In genomic region chr21:34073749-34074282, GRCh38 we compare ENCODE assay signal across 8 cellular contexts. TPM values are rescaled to one million over a fixed set of nuclear protein-coding genes. Genes with fewer than 3 reads are reported as not detected.
DNase-seq lines count a peak whose midpoint lies in the region; ATAC-seq lines count a peak whose summit lies in the region.

No MANE protein-coding gene starts in this region.

- H3K4me3 Mint-ChIP-seq in stimulated activated naive CD8-positive, alpha-beta T cell treated with anti-CD3 and anti-CD28 coated beads, Interleukin-15, Interleukin-2, amounts not matched to agents 100 ng/mL and 50 ng/mL, for 24 hours, result peak overlapping the region; percentile 96

- peaks cover 6% of the 10 kb centered on the region for H3K4me1 Mint-ChIP-seq in stimulated activated naive CD8-positive, alpha-beta T cell treated with anti-CD3 and anti-CD28 coated beads, Interleukin-15, Interleukin-2, amounts not matched to agents 100 ng/mL and 50 ng/mL, for 24 hours (ENCODE audit: low read depth)

- H3K27ac Mint-ChIP-seq in stimulated activated naive CD8-positive, alpha-beta T cell treated with anti-CD3 and anti-CD28 coated beads, Interleukin-15, Interleukin-2, amounts not matched to agents 100 ng/mL and 50 ng/mL, for 24 hours, result peak overlapping the region; percentile 92

- ATAC-seq in GM19467 (IDR thresholded peaks at IDR 0.05; ENCODE audit: unreplicated experiment) (peak; percentile 38), HG03520 (IDR thresholded peaks at IDR 0.05; ENCODE audit: unreplicated experiment) (peak; percentile 38)
- peak; percentile 62 for ATAC-seq in activated CD4-positive, CD25-positive, alpha-beta regulatory T cell treated with anti-CD3 and anti-CD28 coated beads, Interleukin-2, amount 50 U/mL, for 24 hours

- DNase-seq in COR-L47 (lab: John Stamatoyannopoulos, UW) (peak; percentile 6), mesenteric fat pad (ENCODE audit: low spot score) (peak; percentile 92), hippocampal formation (lab: John Stamatoyannopoulos, UW) (no peak)
- peak; percentile 30 for DNase-seq in effector CD8-positive, alpha-beta T cell (lab: John Stamatoyannopoulos, UW)

- H3K27me3 Mint-ChIP-seq in stimulated activated naive CD8-positive, alpha-beta T cell treated with anti-CD3 and anti-CD28 coated beads, Interleukin-15, Interleukin-2, amounts not matched to agents 100 ng/mL and 50 ng/mL, for 24 hours, result no peaks in the 10 kb centered on the region

- H3K9me3 Mint-ChIP-seq in stimulated activated naive CD8-positive, alpha-beta T cell treated with anti-CD3 and anti-CD28 coated beads, Interleukin-15, Interleukin-2, amounts not matched to agents 100 ng/mL and 50 ng/mL, for 24 hours, result no peaks in the 10 kb centered on the region

- peaks cover 35% of the 10 kb centered on the region for H3K36me3 Mint-ChIP-seq in stimulated activated naive CD8-positive, alpha-beta T cell treated with anti-CD3 and anti-CD28 coated beads, Interleukin-15, Interleukin-2, amounts not matched to agents 100 ng/mL and 50 ng/mL, for 24 hours (ENCODE audit: low read depth)

RNA-seq across cellular contexts. Expression of gene MRPS6, which starts 0.4 kb away (rescaled TPM):
- total RNA-seq in mesenteric fat pad, result 69.3 TPM

RNA-seq across cellular contexts. Expression of gene SLC5A3, which starts 0.4 kb away (rescaled TPM):
- total RNA-seq in mesenteric fat pad, result 25.0 TPM

Comparison
In these comparisons a context has a peak if more than half of its experiments do, and no peak if none do; other contexts are left out.
1. DNase-seq: peak in COR-L47 (single experiment), effector CD8-positive, alpha-beta T cell (single experiment) and mesenteric fat pad (single experiment); none in hippocampal formation (0 of 2).
2. Peak in every context shown above with its lines, with median percentiles within 50 percentile points of each other: ATAC-seq.